8 cellular contexts compared by ENCODE assay signal in genomic region chr19:38251564-38252051, GRCh38. TPM values are rescaled to one million over a fixed set of nuclear protein-coding genes. Genes with fewer than 3 reads are reported as not detected.
DNase-seq lines count a peak whose midpoint lies in the region; ATAC-seq and TF ChIP-seq lines count a peak whose summit lies in the region.

No MANE protein-coding gene starts in this region.

- H3K4me1 ChIP-seq in HUES48 (ENCODE audit: control insufficient read depth, insufficient read depth, low read length) (peaks cover 31% of the 10 kb centered on the region), smooth muscle cell (ENCODE audit: low read depth) (peaks cover 27% of the 10 kb centered on the region), PC-9 (replicated peaks; ENCODE audit: insufficient read depth) (peaks cover 9% of the 10 kb centered on the region)

- TF ChIP-seq CTCF in cardiac fibroblast (IDR thresholded peaks at IDR 0.05; ENCODE audit: low read depth, low read length) (no peak), smooth muscle cell (IDR thresholded peaks at IDR 0.05; ENCODE audit: borderline replicate concordance, insufficient read depth, poor library complexity, severe bottlenecking) (no peak), Calu3 (IDR thresholded peaks at IDR 0.05; ENCODE audit: unreplicated experiment) (no peak), PC-9 (conservative IDR thresholded peaks at IDR 0.05) (no peak)

- peak overlapping the region; percentile 35 for H3K27ac ChIP-seq in HUES48 (ENCODE audit: low read depth, low read length)
- peak overlapping the region; percentile 31 for H3K27ac ChIP-seq in smooth muscle cell (ENCODE audit: low read depth)
- H3K27ac ChIP-seq in PC-9, result no peak overlapping the region

- peaks cover 7% of the 10 kb centered on the region for H3K27me3 Mint-ChIP-seq in Calu3 (ENCODE audit: unreplicated experiment)
- peaks cover 20% of the 10 kb centered on the region for H3K27me3 Mint-ChIP-seq in activated T-cell treated with anti-CD3 and anti-CD28 coated beads, Interleukin-2, amount 50 U/mL, for 24 hours

- peak; percentile 40 to 59 for DNase-seq in cardiac fibroblast (ENCODE audit: low read depth in 2 of 2)
- no peak for DNase-seq in left lobe of liver (ENCODE audit: low spot score)
- no peak for DNase-seq in smooth muscle cell (lab: John Stamatoyannopoulos, UW; ENCODE audit: unreplicated experiment)
- DNase-seq in Calu3, result no peak
- no peak for DNase-seq in PC-9
- no peak for DNase-seq in activated T-cell treated with anti-CD3 and anti-CD28 coated beads, Interleukin-2, amount 50 U/mL, for 24 hours
- DNase-seq in stimulated activated CD4-positive, alpha-beta T cell treated with anti-CD3 and anti-CD28 coated beads, Interleukin-2, amount 100 ng/mL, for 48 hours, result no peak

- H3F3A ChIP-seq in smooth muscle cell (ENCODE audit: low read depth) (peaks cover 3% of the 10 kb centered on the region), PC-9 (ENCODE audit: insufficient read depth, low read depth) (peaks cover 7% of the 10 kb centered on the region; the same call in 1 of the 2 replicates)

- BruUV-seq in Calu3 (replicated peaks; lab: Mats Ljungman, UMichigan), result no TSS peak
- no TSS peak for BruUV-seq in PC-9 (replicated peaks; lab: Mats Ljungman, UMichigan)

- CTCF ChIA-PET in Calu3 (lab: Charles Lee) (interaction anchor here (0.9 to 1.0 kb wide), 2 partner anchors 14 to 16 kb away, joined by 3 to 7 read pairs; no protein-coding TSS in a partner anchor), PC-9 (lab: Charles Lee) (no interaction called here)

- H3K4me2 ChIP-seq in smooth muscle cell, result peak overlapping the region; percentile 75
- H3K4me2 ChIP-seq in PC-9, result no peak overlapping the region

- peaks cover 29% of the 10 kb centered on the region for H3K4me1 Mint-ChIP-seq in Calu3 (ENCODE audit: low read depth, unreplicated experiment)
- H3K4me1 Mint-ChIP-seq in activated T-cell treated with anti-CD3 and anti-CD28 coated beads, Interleukin-2, amount 50 U/mL, for 24 hours (ENCODE audit: low read depth), result peaks cover under 1% of the 10 kb centered on the region

- no peaks in the 10 kb centered on the region for H3K79me2 ChIP-seq in smooth muscle cell (ENCODE audit: low read depth)
- no peaks in the 10 kb centered on the region for H3K79me2 ChIP-seq in PC-9 (ENCODE audit: low read depth)

- no peak overlapping the region for H3K9ac ChIP-seq in HUES48 (ENCODE audit: low read depth, low read length)
- H3K9ac ChIP-seq in smooth muscle cell (ENCODE audit: low read depth), result peak overlapping the region; percentile 22

- H4K20me1 ChIP-seq in smooth muscle cell (ENCODE audit: low read depth), result no peaks in the 10 kb centered on the region
- no peaks in the 10 kb centered on the region for H4K20me1 ChIP-seq in PC-9 (ENCODE audit: insufficient read depth)

- H2AFZ ChIP-seq in smooth muscle cell (ENCODE audit: low read depth) (peak overlapping the region; percentile 77), PC-9 (no peak overlapping the region)

- H3K27me3 ChIP-seq in HUES48 (ENCODE audit: control insufficient read depth, insufficient read depth, low read length), result peaks cover 8% of the 10 kb centered on the region; the same call in 1 of the 2 replicates
- no peaks in the 10 kb centered on the region for H3K27me3 ChIP-seq in smooth muscle cell (ENCODE audit: low read depth)
- no peaks in the 10 kb centered on the region for H3K27me3 ChIP-seq in PC-9 (ENCODE audit: insufficient read depth, low read depth)

- H3K36me3 ChIP-seq in HUES48 (ENCODE audit: control insufficient read depth, insufficient read depth, low read length) (no peaks in the 10 kb centered on the region), smooth muscle cell (ENCODE audit: low read depth) (no peaks in the 10 kb centered on the region), PC-9 (ENCODE audit: low read depth) (no peaks in the 10 kb centered on the region)

- H3K9me2 ChIP-seq in PC-9 (ENCODE audit: insufficient read depth), result no peaks in the 10 kb centered on the region

- no peaks in the 10 kb centered on the region for H3K9me3 Mint-ChIP-seq in Calu3 (ENCODE audit: low read depth, unreplicated experiment)
- H3K9me3 Mint-ChIP-seq in activated T-cell treated with anti-CD3 and anti-CD28 coated beads, Interleukin-2, amount 50 U/mL, for 24 hours, result no peaks in the 10 kb centered on the region

- no peak overlapping the region for H3K27ac Mint-ChIP-seq in Calu3 (ENCODE audit: unreplicated experiment)
- no peak overlapping the region for H3K27ac Mint-ChIP-seq in activated T-cell treated with anti-CD3 and anti-CD28 coated beads, Interleukin-2, amount 50 U/mL, for 24 hours

- H3K4me3 ChIP-seq in HUES48 (ENCODE audit: low read depth, low read length) (peak overlapping the region; percentile 43), cardiac fibroblast (replicated peaks in 1 of 2; ENCODE audit: low read depth in 2 of 2, low read length in 2 of 2) (no peak overlapping the region), smooth muscle cell (peak overlapping the region; percentile 10), PC-9 (no peak overlapping the region)

- intact Hi-C loops in Calu3 (cut with micrococcal nuclease; ENCODE audit: unreplicated experiment) (no loop called here), PC-9 (cut with micrococcal nuclease; ENCODE audit: unreplicated experiment) (no loop called here)

- H3K36me3 Mint-ChIP-seq in Calu3 (ENCODE audit: insufficient read depth, unreplicated experiment), result peaks cover 7% of the 10 kb centered on the region
- no peaks in the 10 kb centered on the region for H3K36me3 Mint-ChIP-seq in activated T-cell treated with anti-CD3 and anti-CD28 coated beads, Interleukin-2, amount 50 U/mL, for 24 hours (ENCODE audit: low read depth)

- peak; percentile 31 for ATAC-seq in left lobe of liver

- H3K9me3 ChIP-seq in HUES48 (ENCODE audit: control insufficient read depth, insufficient read depth, low read length), result no peaks in the 10 kb centered on the region
- H3K9me3 ChIP-seq in smooth muscle cell (replicated peaks; ENCODE audit: low read depth), result no peaks in the 10 kb centered on the region
- H3K9me3 ChIP-seq in PC-9 (ENCODE audit: insufficient read depth, low read depth), result no peaks in the 10 kb centered on the region

- no peak overlapping the region for H3K4me3 Mint-ChIP-seq in Calu3 (ENCODE audit: low read depth, unreplicated experiment)
- no peak overlapping the region for H3K4me3 Mint-ChIP-seq in activated T-cell treated with anti-CD3 and anti-CD28 coated beads, Interleukin-2, amount 50 U/mL, for 24 hours

- POLR2A ChIA-PET in PC-9 (lab: Charles Lee; ENCODE audit: unreplicated experiment), result no interaction called here

- WGBS in smooth muscle cell (ENCODE audit: low lambda C conversion rate), result 25% methylated on average over 9 of the region's 10 CpGs

RNA-seq across cellular contexts. Expression of gene PPP1R14A, which starts 4.6 kb away (rescaled TPM):
- total RNA-seq in left lobe of liver (3.9 TPM), smooth muscle cell (4.0 and 8.1 TPM in 2 replicates), Calu3 (2022) (0.88 and 2.4 TPM in 2 replicates), PC-9 (2021) (not detected in 2 replicates)
- 88.4 and 89.7 TPM in 2 replicates for polyA plus RNA-seq in smooth muscle cell

RNA-seq across cellular contexts. Expression of gene SPINT2, which starts 12.8 kb away (rescaled TPM):
- total RNA-seq in left lobe of liver (7.3 TPM), smooth muscle cell (153 and 157 TPM in 2 replicates), Calu3 (2022) (1,023 and 1,082 TPM in 2 replicates), PC-9 (2021) (1,019 and 1,161 TPM in 2 replicates)
- polyA plus RNA-seq in smooth muscle cell, result 201 and 453 TPM in 2 replicates

RNA-seq across cellular contexts. Expression of gene DPF1, which starts 27.6 kb away (rescaled TPM):
- total RNA-seq in left lobe of liver (not detected), smooth muscle cell (0.27 TPM in 1 of 2 replicates, not detected in the other), Calu3 (2022) (1.0 and 1.5 TPM in 2 replicates), PC-9 (2021) (0.81 and 1.1 TPM in 2 replicates)
- polyA plus RNA-seq in smooth muscle cell, result 2.4 and 3.1 TPM in 2 replicates

RNA-seq across cellular contexts. Expression of gene C19orf33, which starts 52.4 kb away (rescaled TPM):
- total RNA-seq in left lobe of liver, result 0.40 TPM
- 97.5 and 136 TPM in 2 replicates for total RNA-seq in smooth muscle cell
- polyA plus RNA-seq in smooth muscle cell, result 22.1 and 96.5 TPM in 2 replicates
- total RNA-seq in Calu3 (2022), result 189 and 234 TPM in 2 replicates
- 100 and 150 TPM in 2 replicates for total RNA-seq in PC-9 (2021)

Comparison
In these comparisons a context has a peak if more than half of its experiments do, and no peak if none do; other contexts are left out.
1. H3K4me3 ChIP-seq: peak in HUES48 (single experiment) and smooth muscle cell (single experiment); none in cardiac fibroblast (0 of 2) and PC-9 (single experiment).
2. DNase-seq: peak in cardiac fibroblast (2 of 2); none in left lobe of liver (single experiment), smooth muscle cell (single experiment), Calu3 (single experiment), PC-9 (0 of 2), activated T-cell treated with anti-CD3 and anti-CD28 coated beads, Interleukin-2, amount 50 U/mL, for 24 hours (single experiment) and stimulated activated CD4-positive, alpha-beta T cell treated with anti-CD3 and anti-CD28 coated beads, Interleukin-2, amount 100 ng/mL, for 48 hours (0 of 2).
3. RNA of gene SPINT2, which starts 12.8 kb away (total RNA-seq): 1,023 to 1,082 TPM in Calu3, 1,019 to 1,161 TPM in PC-9 and 153 to 157 TPM in smooth muscle cell; 7.3 TPM in left lobe of liver (single experiment); every median in the first group is over 10 times any median in the second.